Comparison of ENCODE assay signal across 8 cellular contexts in the genomic region with DNA sequence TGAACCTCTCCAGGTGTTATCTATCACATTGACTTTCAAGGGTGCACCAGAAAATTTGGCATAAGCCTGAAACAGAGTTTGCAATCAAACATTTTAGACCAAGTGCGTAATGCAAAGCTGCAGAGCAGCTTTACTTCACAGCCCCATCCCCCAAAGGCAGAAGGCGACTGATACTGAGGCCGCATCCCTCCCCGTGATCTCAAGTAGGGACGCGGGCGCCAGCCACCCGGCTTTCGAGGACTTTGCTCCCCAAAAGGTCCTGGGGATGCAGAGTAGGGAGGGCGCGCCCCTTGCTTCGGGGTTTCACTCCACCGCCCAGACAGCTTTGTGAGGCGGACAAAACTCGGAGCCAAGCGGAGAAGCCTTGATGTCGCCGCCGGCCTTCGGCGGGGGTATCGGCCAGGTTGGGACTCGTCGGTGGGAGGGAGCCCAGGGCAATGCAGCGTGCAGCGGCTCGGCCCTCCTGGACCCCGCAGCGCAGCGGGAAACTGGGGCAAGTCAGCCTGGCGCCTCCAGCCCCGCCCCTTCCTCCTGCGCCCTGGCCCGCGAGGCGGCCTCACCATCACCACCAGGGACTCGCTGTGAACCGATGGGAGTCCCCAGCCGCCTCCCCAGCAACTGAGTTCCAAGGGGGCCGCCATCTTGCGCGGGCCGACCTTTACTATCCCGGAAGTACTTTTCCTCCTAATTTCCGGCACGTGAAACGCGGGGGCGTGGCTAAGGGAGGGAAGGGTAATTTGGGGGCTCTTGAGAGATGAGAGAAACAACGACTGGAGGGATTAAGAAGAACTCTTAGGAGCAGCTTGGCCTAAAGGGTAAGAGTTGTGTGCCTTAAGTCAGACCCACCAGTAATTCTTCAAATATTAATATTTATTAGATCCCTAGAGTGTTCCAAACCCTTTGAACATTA. TPM values are rescaled to one million over a fixed set of nuclear protein-coding genes. Genes with fewer than 3 reads are reported as not detected.
DNase-seq lines count a peak whose midpoint lies in the region; ATAC-seq, FAIRE-seq and TF ChIP-seq lines count a peak whose summit lies in the region.

A gene with protein sequence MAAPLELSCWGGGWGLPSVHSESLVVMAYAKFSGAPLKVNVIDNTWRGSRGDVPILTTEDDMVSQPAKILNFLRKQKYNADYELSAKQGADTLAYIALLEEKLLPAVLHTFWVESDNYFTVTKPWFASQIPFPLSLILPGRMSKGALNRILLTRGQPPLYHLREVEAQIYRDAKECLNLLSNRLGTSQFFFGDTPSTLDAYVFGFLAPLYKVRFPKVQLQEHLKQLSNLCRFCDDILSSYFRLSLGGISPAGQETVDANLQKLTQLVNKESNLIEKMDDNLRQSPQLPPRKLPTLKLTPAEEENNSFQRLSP (minus strand): TSS at position 665 of the 910 bp plus-strand sequence. CDS start 24 bp downstream, at position 641.

- peaks cover 51% of the 10 kb centered on the region for H3K36me3 Mint-ChIP-seq in CD4-positive, alpha-beta T cell (ENCODE audit: low read depth)

- peak within 1 kb of the TSS; percentile 89 for H3K9ac ChIP-seq in NT2/D1 (ENCODE audit: insufficient read length, low read depth)

- CTCF ChIA-PET in CD4-positive, alpha-beta T cell (lab: Charles Lee) = no interaction called here

- H3K27ac ChIP-seq in CD4-positive, alpha-beta T cell (ENCODE audit: low read depth, low read length) = peak within 1 kb of the TSS; percentile 68
- H3K27ac ChIP-seq in mesodermal cell (ENCODE audit: low read depth, low read length, severe bottlenecking) = peak within 1 kb of the TSS; percentile 83

- no peak for TF ChIP-seq CTCF in CD4-positive, alpha-beta T cell (IDR thresholded peaks at IDR 0.05)

- peaks cover 12% of the 10 kb centered on the region for H3K27me3 Mint-ChIP-seq in CD4-positive, alpha-beta T cell

- 1 to 2% methylated on average over 18 to 40 of the region's 50 CpGs for WGBS in mesodermal cell (ENCODE audit: insufficient coverage in 2 of 2), 2 experiments

- POLR2A ChIA-PET in CD4-positive, alpha-beta T cell (lab: Charles Lee) = interaction anchor here (1.0 to 2.5 kb wide), 3 partner anchors 10 to 496 kb away, joined by 3 to 22 read pairs (median 3); no protein-coding TSS in a partner anchor

- ATAC-seq in CD4-positive, alpha-beta T cell (ENCODE audit: poor library complexity) = peak; percentile 95
- peak; percentile 85 for ATAC-seq in GM19463 (IDR thresholded peaks at IDR 0.05; ENCODE audit: unreplicated experiment)

- H3K4me3 ChIP-seq in NT2/D1 (ENCODE audit: insufficient read length, low read depth) (peak within 1 kb of the TSS; percentile 93), mesodermal cell (ENCODE audit: extremely low read depth, insufficient read depth, low read length, poor library complexity, severe bottlenecking) (peak within 1 kb of the TSS; percentile 91)

- intact Hi-C loops in CD4-positive, alpha-beta T cell (cut with DNase I, micrococcal nuclease) = loop anchor here (5.0 to 10.0 kb wide), 6 partner anchors 314 to 756 kb away; a partner anchor contains a TSS

- no peaks in the 10 kb centered on the region for H3K27me3 ChIP-seq in CD4-positive, alpha-beta T cell (ENCODE audit: control insufficient read depth, insufficient read depth, low read length)
- H3K27me3 ChIP-seq in NT2/D1 (ENCODE audit: insufficient read depth, insufficient read length) = no peaks in the 10 kb centered on the region

- H3K9me3 Mint-ChIP-seq in CD4-positive, alpha-beta T cell = no peaks in the 10 kb centered on the region

- peak; percentile 80 for FAIRE-seq in endometrium (lab: Jason Lieb, UNC)

- peak within 1 kb of the TSS; percentile 88 for H3K4me3 Mint-ChIP-seq in CD4-positive, alpha-beta T cell

- peak; percentile 75 to 86 (median 81) for DNase-seq in CD4-positive, alpha-beta T cell
- DNase-seq in HS-27A (ENCODE audit: low read depth) (peak; percentile 53), NT2/D1 (ENCODE audit: low read depth, low spot score) (peak; percentile 72)
- peak; percentile 82 for DNase-seq in activated CD8-positive, alpha-beta memory T cell treated with anti-CD3 and anti-CD28 coated beads, Interleukin-2, amount 50 U/mL, for 24 hours (ENCODE audit: extremely low read depth)
- DNase-seq in stimulated activated CD8-positive, alpha-beta memory T cell treated with anti-CD3 and anti-CD28 coated beads, Interleukin-15, amount 100 ng/mL, for 24 hours (ENCODE audit: low read depth) = peak; percentile 73

- H3K9me3 ChIP-seq in CD4-positive, alpha-beta T cell (ENCODE audit: control insufficient read depth, low read length) = no peaks in the 10 kb centered on the region
- H3K9me3 ChIP-seq in NT2/D1 (ENCODE audit: insufficient read depth, low read length) = no peaks in the 10 kb centered on the region
- H3K9me3 ChIP-seq in mesodermal cell (ENCODE audit: control insufficient read depth, low read length) = no peaks in the 10 kb centered on the region

- H3K4me1 ChIP-seq in NT2/D1 (ENCODE audit: insufficient read depth, insufficient read length) = no peaks in the 10 kb centered on the region
- H3K4me1 ChIP-seq in mesodermal cell (ENCODE audit: control insufficient read depth, insufficient read depth, low read length, poor library complexity, severe bottlenecking) = no peaks in the 10 kb centered on the region

- peaks cover 18% of the 10 kb centered on the region for H3K4me1 Mint-ChIP-seq in CD4-positive, alpha-beta T cell (ENCODE audit: low read depth)

- H3K36me3 ChIP-seq in NT2/D1 (ENCODE audit: insufficient read depth, insufficient read length, low read length) (peaks cover 31% of the 10 kb centered on the region), mesodermal cell (ENCODE audit: control insufficient read depth, insufficient read depth, low read length) (peaks cover 24% of the 10 kb centered on the region)

- H3K27ac Mint-ChIP-seq in CD4-positive, alpha-beta T cell = peak within 1 kb of the TSS; percentile 92

RNA-seq across cellular contexts. Expression of the gene that starts here (rescaled TPM):
- 10 to 100 TPM; 25.6 to 26.5 TPM for total RNA-seq in CD4-positive, alpha-beta T cell
- polyA plus RNA-seq in mesodermal cell (2013, experiment 1 of 2) = 13.1 TPM
- 12.5 TPM for polyA plus RNA-seq in mesodermal cell (2013, experiment 2 of 2)

Comparison
In these comparisons a context has a peak if more than half of its experiments do, and no peak if none do; other contexts are left out.
1. Peak in every context shown above with its lines: DNase-seq, ATAC-seq, H3K4me3 ChIP-seq and H3K27ac ChIP-seq.